Comparison of ENCODE assay signal across 29 cellular contexts in the genomic region with DNA sequence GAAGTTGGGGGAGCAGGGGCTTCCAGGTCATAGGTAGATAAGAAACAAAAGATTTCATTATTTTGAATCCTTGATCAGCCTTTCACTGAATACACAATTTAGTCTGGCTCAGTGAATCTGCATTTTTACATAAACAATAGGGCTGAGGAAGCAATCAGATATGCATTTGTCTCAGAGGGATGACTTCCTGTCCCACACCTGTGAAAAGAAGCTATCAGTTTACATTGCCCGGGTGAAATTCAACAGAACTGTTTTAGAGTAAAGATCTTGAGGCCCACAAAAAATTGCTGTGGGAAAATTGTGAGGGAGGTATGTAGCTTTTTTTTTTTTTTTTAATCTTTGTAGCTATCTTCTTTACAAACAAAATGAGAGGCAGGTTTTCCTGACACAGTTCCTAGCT. TPM values are rescaled to one million over a fixed set of nuclear protein-coding genes. Genes with fewer than 3 reads are reported as not detected.
A peak's percentile ranks its signal among the peaks of the same experiment; 100 is the strongest.
DNase-seq lines count a peak whose midpoint lies in the region; ATAC-seq, FAIRE-seq and TF ChIP-seq lines count a peak whose summit lies in the region.
"Had no signal": no experiment of that assay in that cellular context is flagged by ENCODE, and none has a peak within 500 bp of the region (broad histone marks: within the 10 kb centered on the region; RNA-seq: fewer than 3 reads in every experiment).

No MANE protein-coding gene starts in this region.

- DNase-seq in GM23248 = no peak
- no peak for DNase-seq in RWPE2 (ENCODE audit: low spot score)
- no peak for DNase-seq in keratinocyte (ENCODE audit: low read depth, low spot score)
- DNase-seq in stimulated activated CD4-positive, alpha-beta T cell treated with anti-CD3 and anti-CD28 coated beads, Interleukin-4, amount 100 ng/mL, for 4 hours = no peak
- DNase-seq in uterus = no peak
- DNase-seq: activated CD4-positive, alpha-beta T cell treated with anti-CD3 and anti-CD28 coated beads, Interleukin-2, amount 50 U/mL, for 1 hour; activated naive CD4-positive, alpha-beta T cell treated with anti-CD3 and anti-CD28 coated beads, Interleukin-2, amount 10 ng/mL, durations not matched to agents 7 days and 5 days; activated T-cell treated with anti-CD3 and anti-CD28 coated beads, Interleukin-2, amount 50 U/mL, for 4 hours; amygdala; COR-L47; DMS79 treated with DMSO at 0.1 percent for 48 hours; effector memory CD4-positive, alpha-beta T cell; head of caudate nucleus; NCI-H1417; NCI-H2107; retina; SHP77 treated with DMSO at 0.1 percent for 48 hours; stimulated activated CD4-positive, alpha-beta T cell treated with anti-CD3 and anti-CD28 coated beads, Interleukin-1b, Interleukin-23, amount 100 ng/mL, for 48 hours; T1000 had no signal

- dilution Hi-C loops in keratinocyte (cut with MboI; ENCODE audit: extremely low pct_ligation_motif_present, low sequenced_read_pairs) = no loop called here

- WGBS in GM23248 (ENCODE audit: low coverage in 1 of 2, low lambda C conversion rate in 2 of 2, missing lambda C conversion rate in 2 of 2), 2 experiments = 58 to 59% methylated on average over 1 of the region's 1 CpG

- H3K4me3 ChIP-seq in GM23248 (no peak overlapping the region), KMS-11 (IDR thresholded peaks at IDR 0.05; ENCODE audit: insufficient read depth, low read depth, low read length) (no peak overlapping the region), RWPE2 (ENCODE audit: severe bottlenecking) (no peak overlapping the region), keratinocyte (ENCODE audit: control insufficient read depth in 2 of 3, extremely low read depth in 1 of 3, insufficient read depth in 2 of 3, low read depth in 1 of 3, low read length in 3 of 3) (no peak overlapping the region), uterus (no peak overlapping the region)
- H3K4me3 ChIP-seq: BLaER1, breast epithelium, lung, skin epidermis, tibial nerve had no signal

- H3K36me3 ChIP-seq in GM23248 (ENCODE audit: low read depth) = no peaks in the 10 kb centered on the region
- no peaks in the 10 kb centered on the region for H3K36me3 ChIP-seq in KMS-11 (ENCODE audit: insufficient read depth)
- no peaks in the 10 kb centered on the region for H3K36me3 ChIP-seq in RWPE2 (ENCODE audit: low read depth)
- H3K36me3 ChIP-seq in keratinocyte (ENCODE audit: control insufficient read depth in 2 of 2, extremely low read depth in 1 of 2, insufficient read depth in 2 of 2, low read length in 2 of 2) = no peaks in the 10 kb centered on the region
- H3K36me3 ChIP-seq in uterus = no peaks in the 10 kb centered on the region
- H3K36me3 ChIP-seq: BLaER1, breast epithelium had no signal

- no peaks in the 10 kb centered on the region for H3K79me2 ChIP-seq in GM23248 (ENCODE audit: insufficient read depth)
- H3K79me2 ChIP-seq in KMS-11 (ENCODE audit: insufficient read depth, low read depth) = no peaks in the 10 kb centered on the region
- H3K79me2 ChIP-seq in keratinocyte (ENCODE audit: control insufficient read depth, insufficient read depth, low read length) = no peaks in the 10 kb centered on the region

- H2AFZ ChIP-seq in GM23248 = no peak overlapping the region
- H2AFZ ChIP-seq in KMS-11 (ENCODE audit: low read depth) = no peak overlapping the region
- H2AFZ ChIP-seq in keratinocyte (ENCODE audit: control insufficient read depth, low read length) = no peak overlapping the region

- H3K27ac ChIP-seq in GM23248 (0 out of 2 replicates have a peak overlapping the region, but pooled peaks have one; percentile 27), KMS-11 (peak overlapping the region; percentile 9; the same call in 1 of the 2 replicates), RWPE2 (ENCODE audit: poor library complexity, severe bottlenecking) (peak overlapping the region; percentile 18), keratinocyte (ENCODE audit: control insufficient read depth, insufficient read depth, low read length) (peak overlapping the region; percentile 18), uterus (no peak overlapping the region)
- H3K27ac ChIP-seq: BLaER1, breast epithelium, HL-60, skin epidermis, tibial nerve had no signal

- in situ Hi-C loops in GM23248 (cut with MboI) = no loop called here

- H4K20me1 ChIP-seq in GM23248 (ENCODE audit: insufficient read depth) (no peaks in the 10 kb centered on the region), KMS-11 (ENCODE audit: insufficient read depth) (no peaks in the 10 kb centered on the region), keratinocyte (ENCODE audit: control insufficient read depth, extremely low read depth, insufficient read depth, low read length) (no peaks in the 10 kb centered on the region)
- H4K20me1 ChIP-seq: BLaER1 had no signal

- H3K4me2 ChIP-seq in GM23248 (ENCODE audit: unreplicated experiment) (no peak overlapping the region), KMS-11 (peak overlapping the region; percentile 36; the same call in 1 of the 2 replicates), keratinocyte (ENCODE audit: control insufficient read depth, extremely low read depth, insufficient read depth, low read depth, low read length) (no peak overlapping the region)
- H3K4me2 ChIP-seq: BLaER1 had no signal

- peaks cover 39% of the 10 kb centered on the region; the same call in 1 of the 2 replicates for H3F3A ChIP-seq in GM23248 (ENCODE audit: insufficient read depth)

- no peak for ATAC-seq in RWPE2 (ENCODE audit: low read depth)
- ATAC-seq in HG03520 (IDR thresholded peaks at IDR 0.05; ENCODE audit: unreplicated experiment) = no peak
- ATAC-seq: activated T-cell treated with anti-CD3 and anti-CD28 coated beads, Interleukin-2, amount 50 U/mL, for 4 hours; HepG2; Panc1 had no signal

- H3K4me1 ChIP-seq in GM23248 (ENCODE audit: insufficient read depth) (peaks cover 9% of the 10 kb centered on the region), KMS-11 (ENCODE audit: low read depth, poor library complexity, severe bottlenecking) (peaks cover 20% of the 10 kb centered on the region), RWPE2 (ENCODE audit: insufficient read depth, poor library complexity, severe bottlenecking) (peaks cover 10% of the 10 kb centered on the region), keratinocyte (ENCODE audit: control insufficient read depth, extremely low read depth, insufficient read depth, low read length) (peaks cover 28% of the 10 kb centered on the region), uterus (peaks cover 7 to 8% of the 10 kb centered on the region in 2 donors)
- H3K4me1 ChIP-seq: BLaER1, breast epithelium had no signal

- H3K9me3 ChIP-seq in GM23248 (ENCODE audit: low read depth) (no peaks in the 10 kb centered on the region), RWPE2 (ENCODE audit: severe bottlenecking) (no peaks in the 10 kb centered on the region), keratinocyte (ENCODE audit: control insufficient read depth, low read depth, low read length) (peaks cover 7% of the 10 kb centered on the region), uterus (no peaks in the 10 kb centered on the region)
- H3K9me3 ChIP-seq: breast epithelium, tibial nerve had no signal

- TF ChIP-seq POLR2A in uterus (IDR thresholded peaks at IDR 0.05) = no peak

- no peaks in the 10 kb centered on the region for H3K9me1 ChIP-seq in keratinocyte (ENCODE audit: control insufficient read depth, extremely low read depth, insufficient read depth, low read length)

- no peaks in the 10 kb centered on the region for H3K9me2 ChIP-seq in GM23248 (ENCODE audit: insufficient read depth)

- FAIRE-seq in keratinocyte (lab: Jason Lieb, UNC) = no peak
- FAIRE-seq: HepG2 had no signal

- no peaks in the 10 kb centered on the region for H3K27me3 ChIP-seq in GM23248 (replicated peaks; ENCODE audit: insufficient read depth)
- no peaks in the 10 kb centered on the region for H3K27me3 ChIP-seq in KMS-11 (ENCODE audit: insufficient read depth, low read depth)
- H3K27me3 ChIP-seq in RWPE2 (ENCODE audit: insufficient read depth, poor library complexity, severe bottlenecking) = no peaks in the 10 kb centered on the region
- no peaks in the 10 kb centered on the region for H3K27me3 ChIP-seq in keratinocyte (ENCODE audit: control insufficient read depth, extremely low read depth, insufficient read depth, low read length)
- no peaks in the 10 kb centered on the region for H3K27me3 ChIP-seq in uterus
- H3K27me3 ChIP-seq: BLaER1, breast epithelium, tibial nerve had no signal

- intact Hi-C loops in uterus (cut with DNase I; ENCODE audit: low total_unique reads) = no loop called here

- no peak overlapping the region for H3K9ac ChIP-seq in GM23248
- H3K9ac ChIP-seq in KMS-11 = no peak overlapping the region
- no peak overlapping the region for H3K9ac ChIP-seq in keratinocyte (ENCODE audit: control insufficient read depth, extremely low read depth, insufficient read depth, low read length)
- H3K9ac ChIP-seq: BLaER1 had no signal

- TF ChIP-seq CTCF in KMS-11 (conservative IDR thresholded peaks at IDR 0.05; ENCODE audit: low read depth, low read length) (no peak), RWPE2 (IDR thresholded peaks at IDR 0.05; ENCODE audit: poor library complexity, severe bottlenecking) (no peak), keratinocyte (optimal IDR thresholded peaks at IDR 0.05 in 1 of 3, IDR thresholded peaks at IDR 0.05 in 1 of 3, conservative IDR thresholded peaks at IDR 0.05 in 1 of 3; ENCODE audit: extremely low read depth in 1 of 3, insufficient read depth in 2 of 3, low read length in 3 of 3) (no peak), uterus (IDR thresholded peaks at IDR 0.05) (no peak)

RNA-seq across cellular contexts. Expression of a gene that starts 38.3 kb away (rescaled TPM):
- total RNA-seq in GM23248 (2014; rRNA removed; shearing (Covaris generic)) = 13.4 and 24.2 TPM in 2 replicates
- 10.7 and 10.9 TPM in 2 replicates for polyA plus RNA-seq in GM23248 (2016; fragmentation: Nextera tagmentation; extraction: Ambion mirVana)
- polyA plus RNA-seq in keratinocyte = 2.4 to 3.9 TPM (median 2.7 TPM) in 3 replicates
- polyA plus RNA-seq in keratinocyte (2011; ENCODE audit: low read depth) = 1.5 TPM
- 3.3 and 4.1 TPM in 2 replicates for polyA plus RNA-seq in keratinocyte (2011; cell fraction: cytosol; rRNA removed)
- polyA plus RNA-seq in keratinocyte (2011; cell fraction: nucleus; rRNA removed) = 3.0 and 5.0 TPM in 2 replicates
- polyA plus RNA-seq in keratinocyte (2012; ENCODE audit: low replicate concordance) = 4.5 and 4.8 TPM in 2 replicates
- polyA minus RNA-seq in keratinocyte = 1.6 to 3.9 TPM (median 2.8 TPM) in 3 replicates
- polyA minus RNA-seq in keratinocyte (2011; cell fraction: cytosol; rRNA and poly(A)+ RNA removed) = 1.9 TPM
- polyA minus RNA-seq in keratinocyte (2011; cell fraction: nucleus; rRNA and poly(A)+ RNA removed) = 1.4 and 1.9 TPM in 2 replicates
- 10 to 100 TPM in 3 of 4 donors, 1 to 10 TPM in 1; 9.7 to 45.0 (median 25.1) TPM for total RNA-seq in uterus

RNA-seq across cellular contexts. Expression of a gene that starts 44.6 kb away (rescaled TPM):
- 295 and 329 TPM in 2 replicates for total RNA-seq in GM23248 (2014; rRNA removed; shearing (Covaris generic))
- polyA plus RNA-seq in GM23248 (2016; fragmentation: Nextera tagmentation; extraction: Ambion mirVana) (252 and 255 TPM in 2 replicates), keratinocyte (339 to 414 TPM (median 356 TPM) in 3 replicates)
- polyA plus RNA-seq in keratinocyte (2011; ENCODE audit: low read depth) = 109 TPM
- polyA plus RNA-seq in keratinocyte (2011; cell fraction: cytosol; rRNA removed) = 235 and 294 TPM in 2 replicates
- 447 and 511 TPM in 2 replicates for polyA plus RNA-seq in keratinocyte (2011; cell fraction: nucleus; rRNA removed)
- 197 and 386 TPM in 2 replicates for polyA plus RNA-seq in keratinocyte (2012; ENCODE audit: low replicate concordance)
- 460 to 537 TPM (median 484 TPM) in 3 replicates for polyA minus RNA-seq in keratinocyte
- polyA minus RNA-seq in keratinocyte (2011; cell fraction: cytosol; rRNA and poly(A)+ RNA removed) = 296 TPM
- 417 and 614 TPM in 2 replicates for polyA minus RNA-seq in keratinocyte (2011; cell fraction: nucleus; rRNA and poly(A)+ RNA removed)
- 100 to 1,000 TPM in 3 of 4 donors, 10 to 100 TPM in 1; 57.6 to 252 (median 174) TPM for total RNA-seq in uterus

RNA-seq across cellular contexts. Expression of a gene that starts 51.9 kb away (rescaled TPM):
- total RNA-seq in GM23248 (2014; rRNA removed; shearing (Covaris generic)) = 11.5 and 20.0 TPM in 2 replicates
- polyA plus RNA-seq in GM23248 (2016; fragmentation: Nextera tagmentation; extraction: Ambion mirVana) (15.3 and 15.8 TPM in 2 replicates), keratinocyte (9.4 to 14.6 TPM (median 14.5 TPM) in 3 replicates)
- 8.3 TPM for polyA plus RNA-seq in keratinocyte (2011; ENCODE audit: low read depth)
- polyA plus RNA-seq in keratinocyte (2011; cell fraction: cytosol; rRNA removed) = 5.1 and 7.0 TPM in 2 replicates
- polyA plus RNA-seq in keratinocyte (2011; cell fraction: nucleus; rRNA removed) = 27.6 and 30.3 TPM in 2 replicates
- 10.5 and 16.2 TPM in 2 replicates for polyA plus RNA-seq in keratinocyte (2012; ENCODE audit: low replicate concordance)
- polyA minus RNA-seq in keratinocyte = 5.7 to 16.3 TPM (median 16.1 TPM) in 3 replicates
- polyA minus RNA-seq in keratinocyte (2011; cell fraction: cytosol; rRNA and poly(A)+ RNA removed) = 4.0 TPM
- 7.4 and 11.3 TPM in 2 replicates for polyA minus RNA-seq in keratinocyte (2011; cell fraction: nucleus; rRNA and poly(A)+ RNA removed)
- total RNA-seq in uterus = 10 to 100 TPM in 1 of 4 donors, 1 to 10 TPM in 3; 1.8 to 29.1 (median 8.3) TPM

Comparison
In these comparisons a context has a peak if more than half of its experiments do, and no peak if none do; other contexts are left out.
1. H3K27ac ChIP-seq: peak in GM23248 (single experiment), KMS-11 (single experiment), RWPE2 (single experiment) and keratinocyte (single experiment); none in uterus (0 of 2).